Comparison of ENCODE assay signal across 20 cellular contexts in the genomic region with DNA sequence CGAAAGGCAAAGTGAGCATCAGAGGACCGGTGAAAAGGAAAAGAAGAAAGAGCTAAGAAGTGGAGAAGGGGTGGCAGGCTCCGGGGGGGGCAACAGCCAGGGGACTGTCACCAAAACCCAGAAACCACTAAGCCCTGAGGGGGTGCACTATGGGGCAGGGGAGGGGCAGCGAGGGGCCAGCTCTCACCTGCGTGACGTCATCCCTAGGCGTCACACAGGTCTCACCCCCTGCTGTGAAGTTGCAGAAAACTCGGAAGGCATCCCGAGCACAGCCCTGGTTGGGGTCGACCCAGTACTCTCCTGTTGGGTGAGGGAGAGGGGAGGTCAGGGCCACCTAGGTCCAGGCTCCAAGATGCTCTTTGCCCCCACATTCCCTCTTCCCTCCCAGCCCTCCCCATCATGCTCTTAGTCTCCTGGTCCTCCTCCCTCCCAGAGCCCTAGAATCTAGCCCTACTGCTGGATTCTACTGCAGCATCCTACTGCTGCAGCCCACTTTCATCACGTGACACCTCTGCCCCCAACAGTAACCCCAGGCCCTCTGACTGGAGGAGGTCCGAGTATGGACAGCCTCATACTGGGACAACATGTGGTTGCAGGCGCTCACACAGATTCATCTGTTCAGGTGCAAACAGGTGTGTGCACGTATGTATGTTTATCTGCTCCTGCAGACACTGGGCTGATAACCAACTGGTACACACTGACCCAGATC. TPM values are rescaled to one million over a fixed set of nuclear protein-coding genes. Genes with fewer than 3 reads are reported as not detected.
DNase-seq lines count a peak whose midpoint lies in the region; ATAC-seq, FAIRE-seq and TF ChIP-seq lines count a peak whose summit lies in the region.
"Had no signal": no experiment of that assay in that cellular context is flagged by ENCODE, and none has a peak within 500 bp of the region (broad histone marks: within the 10 kb centered on the region; RNA-seq: fewer than 3 reads in every experiment).

No MANE protein-coding gene starts in this region.

- H3K27me3 ChIP-seq in K562 (ENCODE audit: control insufficient read depth in 2 of 2, insufficient read depth in 2 of 2, low read length in 2 of 2) (peaks cover 5 to 43% of the 10 kb centered on the region in 2 experiments; a peak in 3 of 5 replicates), neuronal stem cell (ENCODE audit: control insufficient read depth in 3 of 3, insufficient read depth in 3 of 3, low read depth in 1 of 3, low read length in 3 of 3) (peaks cover 0 to 14% (median 10%) of the 10 kb centered on the region in 3 experiments), gastrocnemius medialis (no peaks in the 10 kb centered on the region)
- H3K27me3 ChIP-seq: BE2C had no signal

- ATAC-seq in K562: no peak
- no peak for ATAC-seq in gastrocnemius medialis
- ATAC-seq: HCT116 had no signal

- H3K23ac ChIP-seq in neuronal stem cell (ENCODE audit: low read depth, low read length, poor library complexity): no peak overlapping the region

- H3K79me2 ChIP-seq in K562 (ENCODE audit: control insufficient read depth, insufficient read depth, low read length): no peaks in the 10 kb centered on the region

- H3K79me1 ChIP-seq in neuronal stem cell (ENCODE audit: low read depth, low read length): no peaks in the 10 kb centered on the region

- TF ChIP-seq POLR2A in K562 (conservative IDR thresholded peaks at IDR 0.05): no peak
- TF ChIP-seq POLR2A in gastrocnemius medialis (IDR thresholded peaks at IDR 0.05): no peak

- H3K4me2 ChIP-seq in K562 (ENCODE audit: insufficient read depth, low read length) (no peak overlapping the region), neuronal stem cell (ENCODE audit: insufficient read depth, low read length, poor library complexity, severe bottlenecking) (no peak overlapping the region)

- no TSS peak for BruUV-seq in K562 (replicated peaks; lab: Mats Ljungman, UMichigan)

- POLR2A ChIA-PET in K562 (lab: Yijun Ruan, JAX): interaction anchor here (0.6 to 3.0 kb wide), 7 partner anchors 7 to 192 kb away, joined by 3 to 11 read pairs (median 3); no protein-coding TSS in a partner anchor

- H3K27ac ChIP-seq in K562 (ENCODE audit: extremely low read depth, low read depth, low read length) (no peak overlapping the region), neuronal stem cell (replicated peaks; ENCODE audit: low read length) (no peak overlapping the region), gastrocnemius medialis (no peak overlapping the region)
- H3K27ac ChIP-seq: 22Rv1 had no signal

- no peak for TF ChIP-seq EP300 in K562 (IDR thresholded peaks at IDR 0.05; ENCODE audit: low read length)

- peak overlapping the region; percentile 24 for H2AK5ac ChIP-seq in neuronal stem cell (ENCODE audit: low read depth, low read length)

- no peak overlapping the region for H2BK12ac ChIP-seq in neuronal stem cell (ENCODE audit: low read length)

- H2BK15ac ChIP-seq in neuronal stem cell (ENCODE audit: low read length): no peak overlapping the region

- H2BK120ac ChIP-seq in neuronal stem cell (ENCODE audit: low read depth, low read length): no peak overlapping the region

- in situ Hi-C loops in K562 (cut with MboI): loop anchor here (5.0 kb wide), 1 partner anchor 1028 kb away; no protein-coding TSS in a partner anchor
- in situ Hi-C loops in gastrocnemius medialis (cut with MboI; ENCODE audit: low sequenced_read_pairs in 4 of 4): loop anchor here in 3 of 4 donors (5.0 to 10.0 kb wide), 2 partner anchors 80 to 82 kb away; no protein-coding TSS in a partner anchor

- no peak overlapping the region for H4K91ac ChIP-seq in neuronal stem cell (ENCODE audit: low read depth, low read length, poor library complexity)

- intact Hi-C loops in K562 (cut with micrococcal nuclease): no loop called here
- intact Hi-C loops in gastrocnemius medialis (cut with DNase I; ENCODE audit: low total_unique reads): loop anchor here (10.0 kb wide), 1 partner anchor 150 kb away; no protein-coding TSS in a partner anchor

- peaks cover 4% of the 10 kb centered on the region; the same call in 1 of the 2 replicates for H4K20me1 ChIP-seq in K562 (replicated peaks; ENCODE audit: control insufficient read depth, insufficient read depth, low read length)

- H3K18ac ChIP-seq in neuronal stem cell (ENCODE audit: low read length): no peak overlapping the region

- H3K4me3 ChIP-seq in K562: no peak overlapping the region
- no peak overlapping the region for H3K4me3 ChIP-seq in neuronal stem cell (ENCODE audit: low read length in 2 of 2)
- no peak overlapping the region for H3K4me3 ChIP-seq in gastrocnemius medialis

- TF ChIP-seq RAD21 in K562 (CRISPR knock-in tag; conservative IDR thresholded peaks at IDR 0.05 in 1 of 2, IDR thresholded peaks at IDR 0.05 in 1 of 2): no peak

- no peak overlapping the region for H3K14ac ChIP-seq in neuronal stem cell (ENCODE audit: low read length)

- 1% methylated on average over 14 of the region's 14 CpGs for WGBS in K562 (ENCODE audit: insufficient coverage, low coverage, missing lambda C conversion rate)
- no CpG with 5 or more reads among the region's 14 CpGs for WGBS in neuronal stem cell (ENCODE audit: extremely low coverage in 2 of 2, insufficient read length in 2 of 2, insufficient replicate concordance in 1 of 2), 2 donors

- peak; percentile 17 for DNase-seq in DMS53 (lab: John Stamatoyannopoulos, UW)
- DNase-seq in DMS53 treated with DMSO at 0.1 percent for 48 hours (lab: John Stamatoyannopoulos, UW; ENCODE audit: unreplicated experiment): no peak
- DNase-seq in K562 (ENCODE audit: extremely low read depth in 1 of 4, low spot score in 3 of 4): peak in 1 of 4 experiments; percentile 19
- DNase-seq in neuronal stem cell (ENCODE audit: low spot score): no peak
- DNase-seq in HT-29 (ENCODE audit: low spot score): no peak
- DNase-seq in gastrocnemius medialis: no peak
- DNase-seq: BE2C; CD4-positive, alpha-beta T cell; DMS79; KBM-7; MV-4-11; NCI-H1417; NCI-H2029; NCI-H2171; NCI-H446; NK-92 treated with Interleukin-12 subunit alpha and Interleukin-12 subunit beta, amount 100 ng/mL, for 24 hours; OCI-M1; SHP77 treated with DMSO at 0.1 percent for 48 hours had no signal

- H3K4me1 ChIP-seq in K562 (replicated peaks in 1 of 2; ENCODE audit: control insufficient read depth in 2 of 2, insufficient read depth in 2 of 2, low read length in 2 of 2) (peaks cover 7 to 30% of the 10 kb centered on the region in 2 experiments; a peak in 3 of 5 replicates), neuronal stem cell (ENCODE audit: control insufficient read depth in 2 of 2, insufficient read depth in 1 of 2, low read depth in 1 of 2, low read length in 2 of 2) (peaks cover 0 to 7% of the 10 kb centered on the region in 2 donors), gastrocnemius medialis (peaks cover 0 to 6% of the 10 kb centered on the region in 2 donors)

- H3K9me3 ChIP-seq in K562 (replicated peaks; ENCODE audit: control insufficient read depth, insufficient read depth, low read depth, low read length) (no peaks in the 10 kb centered on the region), neuronal stem cell (replicated peaks in 1 of 2; ENCODE audit: control insufficient read depth in 2 of 2, insufficient read depth in 1 of 2, low read depth in 1 of 2, low read length in 2 of 2) (no peaks in the 10 kb centered on the region), gastrocnemius medialis (no peaks in the 10 kb centered on the region)
- H3K9me3 ChIP-seq: BE2C had no signal

- no peaks in the 10 kb centered on the region for H3K9me1 ChIP-seq in K562 (ENCODE audit: control insufficient read depth, insufficient read depth, low read length)

- H4K8ac ChIP-seq in neuronal stem cell (ENCODE audit: low read depth, low read length): no peak overlapping the region

- no peak for FAIRE-seq in K562 (lab: Jason Lieb, UNC)

- H2BK5ac ChIP-seq in neuronal stem cell (ENCODE audit: low read length): no peak overlapping the region

- CTCF ChIA-PET in K562 (lab: Yijun Ruan, JAX; ENCODE audit: low intra/inter-chr PET ratio): no interaction called here

- no peak overlapping the region for H3K4ac ChIP-seq in neuronal stem cell (ENCODE audit: low read length)

- TF ChIP-seq CTCF in K562 (IDR thresholded peaks at IDR 0.05 in 2 of 3, conservative IDR thresholded peaks at IDR 0.05 in 1 of 3; ENCODE audit: insufficient read depth in 2 of 3, low read depth in 1 of 3, low read length in 3 of 3) (no peak), gastrocnemius medialis (IDR thresholded peaks at IDR 0.05 in 4 of 5, conservative IDR thresholded peaks at IDR 0.05 in 1 of 5) (no peak)

- H3K36me3 ChIP-seq in K562 (ENCODE audit: control insufficient read depth, insufficient read depth, low read length): no peaks in the 10 kb centered on the region
- no peaks in the 10 kb centered on the region for H3K36me3 ChIP-seq in neuronal stem cell (replicated peaks in 1 of 2; ENCODE audit: control insufficient read depth in 2 of 2, insufficient read depth in 2 of 2, low read length in 2 of 2)
- H3K36me3 ChIP-seq in gastrocnemius medialis: no peaks in the 10 kb centered on the region
- H3K36me3 ChIP-seq: BE2C had no signal

- peak overlapping the region in 1 of 2 experiments; percentile 10; a peak in 1 of 4 replicates for H3K9ac ChIP-seq in K562 (ENCODE audit: insufficient read depth in 1 of 2, low read depth in 2 of 2, low read length in 2 of 2)
- no peak overlapping the region for H3K9ac ChIP-seq in neuronal stem cell (ENCODE audit: low read depth, low read length, poor library complexity)

- H2AFZ ChIP-seq in K562 (ENCODE audit: low read depth, low read length) (no peak overlapping the region), neuronal stem cell (ENCODE audit: low read length) (no peak overlapping the region)

RNA-seq across cellular contexts. Expression of gene COL11A2, which starts 27.4 kb away (rescaled TPM):
- 0.30 and 2.2 TPM in 2 replicates for total RNA-seq in K562 (2011; cell fraction: chromatin; rRNA removed; ENCODE audit: low replicate concordance)
- 0.83 and 1.1 TPM in 2 replicates for total RNA-seq in K562 (2011; cell fraction: nucleolus; rRNA removed)
- 0.92 and 0.95 TPM in 2 replicates for total RNA-seq in K562 (2011; cell fraction: nucleoplasm; rRNA removed)
- 0.05 and 0.37 TPM in 2 replicates for total RNA-seq in K562 (2014; rRNA removed)
- total RNA-seq in K562 (2014; rRNA removed; fragmentation: Illumina TruSeq; extraction: Trizol): 0.04 TPM in 1 of 2 replicates, not detected in the other
- total RNA-seq in K562 (2015; rRNA removed; fragmentation: Illumina TruSeq; extraction: Trizol): 0.15 and 0.22 TPM in 2 replicates
- total RNA-seq in K562 (2021): 0.16 and 0.35 TPM in 2 replicates
- 0.13 and 0.61 TPM in 2 replicates for polyA plus RNA-seq in K562 (2011; rRNA removed)
- 0.13 and 0.15 TPM in 2 replicates for polyA plus RNA-seq in K562 (2011; cell fraction: cytosol; rRNA removed)
- 2.1 and 3.4 TPM in 2 replicates for polyA plus RNA-seq in K562 (2011; cell fraction: nucleus; rRNA removed)
- polyA plus RNA-seq in K562 (2012): 0.26 and 1.00 TPM in 2 replicates
- 0.06 and 0.11 TPM in 2 replicates for polyA plus RNA-seq in K562 (2014; fragmentation: Illumina TruSeq; extraction: Trizol)
- polyA plus RNA-seq in K562 (2014; fragmentation: Nextera tagmentation; extraction: Ambion mirVana): under 1 TPM in 1 of 2 experiments, not detected in 1; 0.04 TPM
- 0.19 and 0.32 TPM in 2 replicates for polyA plus RNA-seq in K562 (2014; rRNA removed)
- polyA minus RNA-seq in K562 (2011; rRNA and poly(A)+ RNA removed): not detected in 2 replicates
- not detected in 2 replicates for polyA minus RNA-seq in K562 (2011; cell fraction: cytosol; rRNA and poly(A)+ RNA removed)
- polyA minus RNA-seq in K562 (2011; cell fraction: nucleus; rRNA and poly(A)+ RNA removed): 0.27 and 0.89 TPM in 2 replicates
- polyA plus RNA-seq in neuronal stem cell (2013, experiment 1 of 2): 0.86 TPM
- polyA plus RNA-seq in neuronal stem cell (2013, experiment 2 of 2): 0.82 TPM
- total RNA-seq in HT-29 (2014; rRNA removed; shearing (Covaris generic)): 0.31 and 0.47 TPM in 2 replicates
- total RNA-seq in gastrocnemius medialis: under 1 TPM; 0.31 to 0.92 (median 0.47) TPM

RNA-seq across cellular contexts. Expression of gene RXRB, which starts 35.6 kb away (rescaled TPM):
- total RNA-seq in K562 (2011; cell fraction: chromatin; rRNA removed; ENCODE audit: low replicate concordance): 106 and 228 TPM in 2 replicates
- total RNA-seq in K562 (2011; cell fraction: nucleolus; rRNA removed): 118 and 121 TPM in 2 replicates
- total RNA-seq in K562 (2011; cell fraction: nucleoplasm; rRNA removed): 116 TPM in 2 replicates
- total RNA-seq in K562 (2014; rRNA removed) (18.4 and 18.9 TPM in 2 replicates), K562 (2014; rRNA removed; fragmentation: Illumina TruSeq; extraction: Trizol) (8.5 and 9.7 TPM in 2 replicates), K562 (2015; rRNA removed; fragmentation: Illumina TruSeq; extraction: Trizol) (13.2 and 14.6 TPM in 2 replicates), K562 (2021) (30.3 and 33.9 TPM in 2 replicates), gastrocnemius medialis (10 to 100 TPM; 20.8 to 38.4 (median 24.6) TPM)
- polyA plus RNA-seq in K562 (2011; rRNA removed) (32.6 and 57.5 TPM in 2 replicates), K562 (2014; fragmentation: Illumina TruSeq; extraction: Trizol) (28.4 and 29.9 TPM in 2 replicates), K562 (2014; fragmentation: Nextera tagmentation; extraction: Ambion mirVana) (1 to 10 TPM in 1 of 2 experiments, under 1 TPM in 1; 0.76 to 2.1 TPM), K562 (2014; rRNA removed) (25.8 and 35.5 TPM in 2 replicates)
- polyA plus RNA-seq in K562 (2011; cell fraction: cytosol; rRNA removed): 26.3 and 30.2 TPM in 2 replicates
- polyA plus RNA-seq in K562 (2011; cell fraction: nucleus; rRNA removed): 207 and 268 TPM in 2 replicates
- polyA plus RNA-seq in K562 (2012): 32.0 and 41.3 TPM in 2 replicates
- 26.8 and 31.2 TPM in 2 replicates for polyA minus RNA-seq in K562 (2011; rRNA and poly(A)+ RNA removed)
- 16.5 and 20.0 TPM in 2 replicates for polyA minus RNA-seq in K562 (2011; cell fraction: cytosol; rRNA and poly(A)+ RNA removed)
- 24.8 and 43.4 TPM in 2 replicates for polyA minus RNA-seq in K562 (2011; cell fraction: nucleus; rRNA and poly(A)+ RNA removed)
- 18.7 TPM for polyA plus RNA-seq in neuronal stem cell (2013, experiment 1 of 2)
- polyA plus RNA-seq in neuronal stem cell (2013, experiment 2 of 2): 18.1 TPM
- 28.1 and 32.9 TPM in 2 replicates for total RNA-seq in HT-29 (2014; rRNA removed; shearing (Covaris generic))

RNA-seq across cellular contexts. Expression of gene SLC39A7, which starts 35.8 kb away (rescaled TPM):
- total RNA-seq in K562 (2011; cell fraction: chromatin; rRNA removed; ENCODE audit: low replicate concordance): 181 and 256 TPM in 2 replicates
- total RNA-seq in K562 (2011; cell fraction: nucleolus; rRNA removed): 225 and 235 TPM in 2 replicates
- total RNA-seq in K562 (2011; cell fraction: nucleoplasm; rRNA removed): 285 and 295 TPM in 2 replicates
- total RNA-seq in K562 (2014; rRNA removed) (154 and 161 TPM in 2 replicates), K562 (2014; rRNA removed; fragmentation: Illumina TruSeq; extraction: Trizol) (112 and 117 TPM in 2 replicates), K562 (2015; rRNA removed; fragmentation: Illumina TruSeq; extraction: Trizol) (121 and 122 TPM in 2 replicates), K562 (2021) (133 and 159 TPM in 2 replicates), gastrocnemius medialis (10 to 100 TPM; 21.9 to 45.4 (median 26.2) TPM)
- polyA plus RNA-seq in K562 (2011; rRNA removed) (112 and 116 TPM in 2 replicates), K562 (2014; fragmentation: Illumina TruSeq; extraction: Trizol) (169 and 222 TPM in 2 replicates), K562 (2014; fragmentation: Nextera tagmentation; extraction: Ambion mirVana) (10 to 100 TPM; 21.7 to 23.5 TPM), K562 (2014; rRNA removed) (150 and 169 TPM in 2 replicates)
- polyA plus RNA-seq in K562 (2011; cell fraction: cytosol; rRNA removed): 129 and 140 TPM in 2 replicates
- polyA plus RNA-seq in K562 (2011; cell fraction: nucleus; rRNA removed): 120 and 135 TPM in 2 replicates
- polyA plus RNA-seq in K562 (2012): 150 and 152 TPM in 2 replicates
- polyA minus RNA-seq in K562 (2011; rRNA and poly(A)+ RNA removed): 85.9 and 92.0 TPM in 2 replicates
- polyA minus RNA-seq in K562 (2011; cell fraction: cytosol; rRNA and poly(A)+ RNA removed): 44.7 and 50.8 TPM in 2 replicates
- polyA minus RNA-seq in K562 (2011; cell fraction: nucleus; rRNA and poly(A)+ RNA removed): 42.8 and 74.4 TPM in 2 replicates
- 42.0 TPM for polyA plus RNA-seq in neuronal stem cell (2013, experiment 1 of 2)
- polyA plus RNA-seq in neuronal stem cell (2013, experiment 2 of 2): 40.1 TPM
- total RNA-seq in HT-29 (2014; rRNA removed; shearing (Covaris generic)): 131 and 147 TPM in 2 replicates

RNA-seq across cellular contexts. Expression of gene HSD17B8, which starts 39.6 kb away (rescaled TPM):
- 8.8 and 25.7 TPM in 2 replicates for total RNA-seq in K562 (2011; cell fraction: chromatin; rRNA removed; ENCODE audit: low replicate concordance)
- 26.0 and 28.7 TPM in 2 replicates for total RNA-seq in K562 (2011; cell fraction: nucleolus; rRNA removed)
- total RNA-seq in K562 (2011; cell fraction: nucleoplasm; rRNA removed): 17.3 and 18.1 TPM in 2 replicates
- total RNA-seq in K562 (2014; rRNA removed) (32.5 and 38.9 TPM in 2 replicates), K562 (2014; rRNA removed; fragmentation: Illumina TruSeq; extraction: Trizol) (12.4 and 14.2 TPM in 2 replicates), K562 (2015; rRNA removed; fragmentation: Illumina TruSeq; extraction: Trizol) (8.1 and 10.0 TPM in 2 replicates), K562 (2021) (20.5 and 22.0 TPM in 2 replicates), gastrocnemius medialis (10 to 100 TPM in 3 of 4 donors, 1 to 10 TPM in 1; 7.9 to 28.3 (median 14.3) TPM)
- polyA plus RNA-seq in K562 (2011; rRNA removed) (15.6 and 30.3 TPM in 2 replicates), K562 (2014; fragmentation: Illumina TruSeq; extraction: Trizol) (10.3 and 13.6 TPM in 2 replicates), K562 (2014; fragmentation: Nextera tagmentation; extraction: Ambion mirVana) (1 to 10 TPM; 3.7 to 4.7 TPM), K562 (2014; rRNA removed) (35.2 and 37.3 TPM in 2 replicates)
- polyA plus RNA-seq in K562 (2011; cell fraction: cytosol; rRNA removed): 20.6 and 74.0 TPM in 2 replicates
- 30.2 and 58.4 TPM in 2 replicates for polyA plus RNA-seq in K562 (2011; cell fraction: nucleus; rRNA removed)
- polyA plus RNA-seq in K562 (2012): 19.8 and 22.7 TPM in 2 replicates
- polyA minus RNA-seq in K562 (2011; rRNA and poly(A)+ RNA removed): 6.8 and 15.1 TPM in 2 replicates
- 1.5 and 8.9 TPM in 2 replicates for polyA minus RNA-seq in K562 (2011; cell fraction: cytosol; rRNA and poly(A)+ RNA removed)
- 7.9 and 9.8 TPM in 2 replicates for polyA minus RNA-seq in K562 (2011; cell fraction: nucleus; rRNA and poly(A)+ RNA removed)
- 8.2 TPM for polyA plus RNA-seq in neuronal stem cell (2013, experiment 1 of 2)
- polyA plus RNA-seq in neuronal stem cell (2013, experiment 2 of 2): 8.3 TPM
- 28.0 and 35.8 TPM in 2 replicates for total RNA-seq in HT-29 (2014; rRNA removed; shearing (Covaris generic))

RNA-seq across cellular contexts. Expression of gene RING1, which starts 43.5 kb away (rescaled TPM):
- total RNA-seq in K562 (2011; cell fraction: chromatin; rRNA removed; ENCODE audit: low replicate concordance): 19.1 and 48.9 TPM in 2 replicates
- total RNA-seq in K562 (2011; cell fraction: nucleolus; rRNA removed): 35.5 and 38.2 TPM in 2 replicates
- total RNA-seq in K562 (2011; cell fraction: nucleoplasm; rRNA removed): 24.5 and 29.3 TPM in 2 replicates
- total RNA-seq in K562 (2014; rRNA removed) (40.2 and 50.0 TPM in 2 replicates), K562 (2014; rRNA removed; fragmentation: Illumina TruSeq; extraction: Trizol) (24.6 and 27.5 TPM in 2 replicates), K562 (2015; rRNA removed; fragmentation: Illumina TruSeq; extraction: Trizol) (32.8 and 36.9 TPM in 2 replicates), K562 (2021) (45.2 and 52.0 TPM in 2 replicates), gastrocnemius medialis (10 to 100 TPM in 3 of 4 donors, 1 to 10 TPM in 1; 7.4 to 16.3 (median 12.1) TPM)
- polyA plus RNA-seq in K562 (2011; rRNA removed) (28.7 and 32.3 TPM in 2 replicates), K562 (2014; fragmentation: Illumina TruSeq; extraction: Trizol) (44.2 and 45.4 TPM in 2 replicates), K562 (2014; fragmentation: Nextera tagmentation; extraction: Ambion mirVana) (1 to 10 TPM; 4.2 to 4.8 TPM), K562 (2014; rRNA removed) (54.4 and 59.1 TPM in 2 replicates)
- polyA plus RNA-seq in K562 (2011; cell fraction: cytosol; rRNA removed): 32.0 and 49.7 TPM in 2 replicates
- 71.2 and 99.4 TPM in 2 replicates for polyA plus RNA-seq in K562 (2011; cell fraction: nucleus; rRNA removed)
- 53.8 and 61.3 TPM in 2 replicates for polyA plus RNA-seq in K562 (2012)
- polyA minus RNA-seq in K562 (2011; rRNA and poly(A)+ RNA removed): 9.4 and 21.5 TPM in 2 replicates
- 13.9 and 17.4 TPM in 2 replicates for polyA minus RNA-seq in K562 (2011; cell fraction: cytosol; rRNA and poly(A)+ RNA removed)
- 5.3 and 8.9 TPM in 2 replicates for polyA minus RNA-seq in K562 (2011; cell fraction: nucleus; rRNA and poly(A)+ RNA removed)
- polyA plus RNA-seq in neuronal stem cell (2013, experiment 1 of 2): 47.3 TPM
- polyA plus RNA-seq in neuronal stem cell (2013, experiment 2 of 2): 47.9 TPM
- total RNA-seq in HT-29 (2014; rRNA removed; shearing (Covaris generic)): 36.1 and 37.2 TPM in 2 replicates
